ENCODE assay signal across 10 cellular contexts in the genomic region with DNA sequence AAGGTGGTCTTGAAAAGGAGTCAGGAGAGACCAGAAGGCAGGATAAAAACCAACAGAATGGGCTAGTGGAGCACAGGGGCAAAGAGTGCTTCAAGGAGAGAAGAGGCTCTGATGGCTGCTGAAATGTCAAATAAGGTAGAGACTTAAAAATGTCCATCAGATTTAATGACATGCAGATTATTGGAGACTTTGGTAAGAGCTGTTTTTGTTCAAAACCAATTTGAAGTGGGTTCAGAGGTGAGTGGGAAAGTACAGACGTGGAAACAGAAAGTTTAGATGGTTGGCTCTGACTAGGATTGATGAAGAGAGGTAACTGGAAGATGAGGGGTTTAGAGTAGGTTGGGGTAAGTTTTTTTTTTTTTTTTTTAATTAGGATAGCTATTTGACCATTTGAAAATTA. TPM values are rescaled to one million over a fixed set of nuclear protein-coding genes. Genes with fewer than 3 reads are reported as not detected.
DNase-seq lines count a peak whose midpoint lies in the region; ATAC-seq and TF ChIP-seq lines count a peak whose summit lies in the region.
"Had no signal": no experiment of that assay in that cellular context is flagged by ENCODE, and none has a peak within 500 bp of the region (broad histone marks: within the 10 kb centered on the region; RNA-seq: fewer than 3 reads in every experiment).

No MANE protein-coding gene starts in this region.

- DNase-seq in HFFc6, result no peak
- no peak for DNase-seq in naive thymus-derived CD8-positive, alpha-beta T cell
- no peak for DNase-seq in breast epithelium (ENCODE audit: low spot score in 2 of 2)
- no peak for DNase-seq in activated effector memory CD4-positive, alpha-beta T cell treated with anti-CD3 and anti-CD28 coated beads, Interleukin-2, amount 50 U/mL, for 16 hours
- no peak for DNase-seq in stimulated activated CD4-positive, alpha-beta T cell treated with anti-CD3 and anti-CD28 coated beads, Interleukin-4, amount 100 ng/mL, for 1 hour
- DNase-seq: KG1, NCI-H748 treated with DMSO at 0.1 percent for 48 hours had no signal

- POLR2A ChIA-PET in naive thymus-derived CD8-positive, alpha-beta T cell (lab: Charles Lee), result no interaction called here

- no peaks in the 10 kb centered on the region for H3K9me3 ChIP-seq in breast epithelium
- H3K9me3 ChIP-seq: ascending aorta had no signal

- no peak for TF ChIP-seq POLR2A in breast epithelium (IDR thresholded peaks at IDR 0.05)

- H3K27me3 ChIP-seq in breast epithelium, result no peaks in the 10 kb centered on the region
- H3K27me3 ChIP-seq: ascending aorta had no signal

- H3K27me3 Mint-ChIP-seq in HFFc6 (ENCODE audit: insufficient read depth), result no peaks in the 10 kb centered on the region; the same call in 1 of the 2 replicates
- H3K27me3 Mint-ChIP-seq in naive thymus-derived CD8-positive, alpha-beta T cell, result no peaks in the 10 kb centered on the region

- ATAC-seq in GM18909 (IDR thresholded peaks at IDR 0.05; ENCODE audit: poor library complexity, unreplicated experiment) (peak; percentile 20), HG03520 (IDR thresholded peaks at IDR 0.05; ENCODE audit: unreplicated experiment) (peak; percentile 10)
- ATAC-seq in naive thymus-derived CD8-positive, alpha-beta T cell, result peak in 1 of 2 donors; percentile 26

- intact Hi-C loops in breast epithelium (cut with DNase I; ENCODE audit: low total_unique reads), result no loop called here

- peaks cover 33% of the 10 kb centered on the region for H3K4me1 Mint-ChIP-seq in HFFc6 (ENCODE audit: low read depth)
- H3K4me1 Mint-ChIP-seq in naive thymus-derived CD8-positive, alpha-beta T cell, result peaks cover 30 to 41% (median 36%) of the 10 kb centered on the region in 4 donors

- peak overlapping the region; percentile 62 for H3K27ac Mint-ChIP-seq in HFFc6
- peak overlapping the region; percentile 4 to 93 (median 78) for H3K27ac Mint-ChIP-seq in naive thymus-derived CD8-positive, alpha-beta T cell

- TF ChIP-seq CTCF in HFFc6 (IDR thresholded peaks at IDR 0.05), result no peak
- no peak for TF ChIP-seq CTCF in breast epithelium (IDR thresholded peaks at IDR 0.05)

- H3K36me3 ChIP-seq in breast epithelium, result no peaks in the 10 kb centered on the region

- no peak overlapping the region for H3K4me3 Mint-ChIP-seq in HFFc6
- peak overlapping the region in 2 of 10 donors; percentile 1 to 64 for H3K4me3 Mint-ChIP-seq in naive thymus-derived CD8-positive, alpha-beta T cell

- no peaks in the 10 kb centered on the region for H3K9me3 Mint-ChIP-seq in HFFc6
- no peaks in the 10 kb centered on the region for H3K9me3 Mint-ChIP-seq in naive thymus-derived CD8-positive, alpha-beta T cell

- peaks cover 16% of the 10 kb centered on the region for H3K36me3 Mint-ChIP-seq in HFFc6 (ENCODE audit: low read depth)
- H3K36me3 Mint-ChIP-seq in naive thymus-derived CD8-positive, alpha-beta T cell, result peaks cover 7 to 73% (median 15%) of the 10 kb centered on the region in 3 donors

- H3K4me3 ChIP-seq in breast epithelium, result no peak overlapping the region
- H3K4me3 ChIP-seq: ascending aorta had no signal

- H3K27ac ChIP-seq in breast epithelium, result no peak overlapping the region
- H3K27ac ChIP-seq: ascending aorta had no signal

- H3K4me1 ChIP-seq in breast epithelium, result no peaks in the 10 kb centered on the region
- H3K4me1 ChIP-seq: ascending aorta had no signal

RNA-seq across cellular contexts. Expression of a gene that starts 14.1 kb away (rescaled TPM):
- 10 to 100 TPM; 46.9 to 54.2 (median 49.2) TPM for total RNA-seq in HFFc6 (2021; fragmentation: NEBNext Ultra II Directional; extraction: Animal tissue kit (Norgen Biotek cat#: 25700))
- total RNA-seq in naive thymus-derived CD8-positive, alpha-beta T cell, result 10 to 100 TPM; 43.6 to 43.7 TPM
- 10 to 100 TPM; 33.0 to 36.1 (median 34.5) TPM for polyA plus RNA-seq in naive thymus-derived CD8-positive, alpha-beta T cell
- 10 to 100 TPM; 46.2 to 66.6 (median 56.9) TPM for total RNA-seq in breast epithelium

RNA-seq across cellular contexts. Expression of a gene that starts 26.5 kb away (rescaled TPM):
- 1 to 10 TPM in 3 of 6 experiments, under 1 TPM in 3; 0.36 to 1.3 (median 1.0) TPM for total RNA-seq in HFFc6 (2021; fragmentation: NEBNext Ultra II Directional; extraction: Animal tissue kit (Norgen Biotek cat#: 25700))
- total RNA-seq in naive thymus-derived CD8-positive, alpha-beta T cell, result 1 to 10 TPM; 1.4 to 2.6 TPM
- 1 to 10 TPM in 1 of 3 donors, under 1 TPM in 1, not detected in 1; 0.88 to 1.5 TPM for polyA plus RNA-seq in naive thymus-derived CD8-positive, alpha-beta T cell
- 1 to 10 TPM; 2.0 to 6.4 (median 4.6) TPM for total RNA-seq in breast epithelium
- total RNA-seq: ascending aorta had no signal
